ENCODE assay signal across 24 cellular contexts in the genomic region with DNA sequence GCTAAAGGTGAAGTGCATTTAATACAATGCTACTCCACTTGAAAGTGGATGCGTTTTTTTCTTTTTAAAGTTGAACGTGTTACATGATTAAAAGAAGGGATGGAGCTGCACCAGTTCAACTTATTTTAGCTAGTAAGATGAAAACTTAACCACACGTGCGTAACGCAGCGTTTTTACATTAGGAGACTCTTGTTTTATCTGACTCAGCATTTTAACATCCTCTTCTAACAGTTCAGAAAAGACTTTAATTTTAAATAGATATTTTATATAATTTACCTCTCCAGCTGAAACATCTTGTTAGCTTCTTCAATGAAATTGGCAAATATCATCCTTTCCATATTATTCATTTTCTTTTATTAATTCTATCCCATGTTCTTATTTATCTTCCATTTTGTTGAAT. TPM values are rescaled to one million over a fixed set of nuclear protein-coding genes. Genes with fewer than 3 reads are reported as not detected.
DNase-seq lines count a peak whose midpoint lies in the region; ATAC-seq, FAIRE-seq and TF ChIP-seq lines count a peak whose summit lies in the region.
"Had no signal": no experiment of that assay in that cellular context is flagged by ENCODE, and none has a peak within 500 bp of the region (broad histone marks: within the 10 kb centered on the region; RNA-seq: fewer than 3 reads in every experiment).

No MANE protein-coding gene starts in this region.

- H3K79me1 ChIP-seq in IMR-90 (ENCODE audit: low read depth in 1 of 2, low read length in 2 of 2), result no peaks in the 10 kb centered on the region

- no peak overlapping the region for H3K27ac Mint-ChIP-seq in activated CD4-positive, alpha-beta T cell treated with anti-CD3 and anti-CD28 coated beads, Interleukin-2, amount 10 ng/mL, durations not matched to agents 24 days and 14 days
- H3K27ac Mint-ChIP-seq: CD4-positive, alpha-beta T cell; CD8-positive, alpha-beta memory T cell had no signal

- no peak overlapping the region for H3K9ac ChIP-seq in IMR-90 (ENCODE audit: low read depth, low read length)
- H3K9ac ChIP-seq: BLaER1 treated with 17β-estradiol and CSF1 and Interleukin-3, amounts not matched to agents 10 nM and 100 nM had no signal

- no peak overlapping the region for H4K5ac ChIP-seq in IMR-90 (ENCODE audit: low read depth, low read length)

- H3K4ac ChIP-seq in IMR-90 (ENCODE audit: low read depth, low read length), result no peak overlapping the region

- no peak overlapping the region for H2BK120ac ChIP-seq in IMR-90 (ENCODE audit: low read depth, low read length)

- H3K27me3 ChIP-seq in IMR-90 (ENCODE audit: control insufficient read depth, insufficient read depth, low read length) (no peaks in the 10 kb centered on the region), osteoblast (ENCODE audit: insufficient read depth, low read length) (no peaks in the 10 kb centered on the region)
- H3K27me3 ChIP-seq in effector memory CD4-positive, alpha-beta T cell (replicated peaks; ENCODE audit: control insufficient read depth, insufficient read depth, low read length, poor library complexity, severe bottlenecking), result no peaks in the 10 kb centered on the region
- H3K27me3 ChIP-seq: BE2C; BLaER1 treated with 17β-estradiol and CSF1 and Interleukin-3, amounts not matched to agents 10 nM and 100 nM had no signal

- no peaks in the 10 kb centered on the region for H3K27me3 Mint-ChIP-seq in activated CD4-positive, alpha-beta T cell treated with anti-CD3 and anti-CD28 coated beads, Interleukin-2, amount 10 ng/mL, durations not matched to agents 24 days and 14 days
- H3K27me3 Mint-ChIP-seq: CD4-positive, alpha-beta T cell; CD8-positive, alpha-beta memory T cell had no signal

- H3K27ac ChIP-seq in A549, result no peak overlapping the region
- H3K27ac ChIP-seq in IMR-90 (ENCODE audit: insufficient read depth, low read length), result no peak overlapping the region
- no peak overlapping the region for H3K27ac ChIP-seq in osteoblast (ENCODE audit: low read depth, low read length)
- H3K27ac ChIP-seq in effector memory CD4-positive, alpha-beta T cell (ENCODE audit: insufficient read depth, low read length, poor library complexity, severe bottlenecking), result no peak overlapping the region
- H3K27ac ChIP-seq: 22Rv1; BLaER1 treated with 17β-estradiol and CSF1 and Interleukin-3, amounts not matched to agents 10 nM and 100 nM had no signal

- intact Hi-C loops in activated CD4-positive, alpha-beta T cell treated with anti-CD3 and anti-CD28 coated beads, Interleukin-2, amount 10 ng/mL, durations not matched to agents 24 days and 14 days (cut with micrococcal nuclease), result no loop called here
- intact Hi-C loops in IMR-90 (cut with micrococcal nuclease) (no loop called here), left colon (cut with DNase I, micrococcal nuclease) (no loop called here)

- H3K18ac ChIP-seq in IMR-90 (ENCODE audit: low read depth, low read length), result no peak overlapping the region

- CTCF ChIA-PET in A549 (lab: Yijun Ruan, JAX), result no interaction called here
- CTCF ChIA-PET in IMR-90 (lab: Yijun Ruan, JAX), result interaction anchor here (0.6 kb wide), 2 partner anchors 11 to 271 kb away, joined by 3 to 4 read pairs; no protein-coding TSS in a partner anchor

- no peak overlapping the region for H2AK9ac ChIP-seq in IMR-90 (replicated peaks; ENCODE audit: low read depth, low read length, poor library complexity)

- H2BK20ac ChIP-seq in IMR-90 (ENCODE audit: low read depth, low read length), result no peak overlapping the region

- no peak for FAIRE-seq in A549 (lab: Jason Lieb, UNC)
- FAIRE-seq: GM12878, GM19239 had no signal

- dilution Hi-C loops in IMR-90 (cut with HindIII; ENCODE audit: low sequenced_read_pairs, unreplicated experiment), result no loop called here

- H3K9me3 ChIP-seq in A549, result no peaks in the 10 kb centered on the region
- H3K9me3 ChIP-seq in IMR-90 (ENCODE audit: control insufficient read depth, insufficient read depth, low read length), result 0 out of 2 replicates have a peak, but pooled peaks cover 1% of the 10 kb centered on the region
- no peaks in the 10 kb centered on the region for H3K9me3 ChIP-seq in osteoblast (ENCODE audit: low read depth, low read length)
- H3K9me3 ChIP-seq in effector memory CD4-positive, alpha-beta T cell (ENCODE audit: control insufficient read depth, low read length), result no peaks in the 10 kb centered on the region
- H3K9me3 ChIP-seq: BE2C; BLaER1 treated with 17β-estradiol and CSF1 and Interleukin-3, amounts not matched to agents 10 nM and 100 nM had no signal

- H4K8ac ChIP-seq in IMR-90 (ENCODE audit: low read depth in 2 of 2, low read length in 2 of 2), result no peak overlapping the region

- TF ChIP-seq EP300 in A549 (IDR thresholded peaks at IDR 0.05), result no peak

- H2AK5ac ChIP-seq in IMR-90 (ENCODE audit: low read depth, low read length), result no peak overlapping the region

- no peaks in the 10 kb centered on the region for H3K9me3 Mint-ChIP-seq in activated CD4-positive, alpha-beta T cell treated with anti-CD3 and anti-CD28 coated beads, Interleukin-2, amount 10 ng/mL, durations not matched to agents 24 days and 14 days
- H3K9me3 Mint-ChIP-seq: CD14-positive monocyte; CD4-positive, alpha-beta T cell had no signal

- no peaks in the 10 kb centered on the region for H3K9me1 ChIP-seq in IMR-90 (ENCODE audit: insufficient read depth, low read length)

- H3K23ac ChIP-seq in IMR-90 (ENCODE audit: low read depth, low read length), result no peak overlapping the region

- no peaks in the 10 kb centered on the region for H3K4me1 ChIP-seq in A549
- H3K4me1 ChIP-seq in IMR-90 (ENCODE audit: control insufficient read depth, insufficient read depth, low read length), result no peaks in the 10 kb centered on the region
- H3K4me1 ChIP-seq in osteoblast (ENCODE audit: insufficient read depth, low read length), result no peaks in the 10 kb centered on the region
- H3K4me1 ChIP-seq in effector memory CD4-positive, alpha-beta T cell (ENCODE audit: control insufficient read depth, insufficient read depth, low read length, poor library complexity, severe bottlenecking), result no peaks in the 10 kb centered on the region
- H3K4me1 ChIP-seq: BE2C; BLaER1 treated with 17β-estradiol and CSF1 and Interleukin-3, amounts not matched to agents 10 nM and 100 nM had no signal

- no peak overlapping the region for H3K4me3 Mint-ChIP-seq in activated CD4-positive, alpha-beta T cell treated with anti-CD3 and anti-CD28 coated beads, Interleukin-2, amount 10 ng/mL, durations not matched to agents 24 days and 14 days
- H3K4me3 Mint-ChIP-seq: CD14-positive monocyte; CD4-positive, alpha-beta T cell; CD8-positive, alpha-beta memory T cell had no signal

- no peak overlapping the region for H3K14ac ChIP-seq in IMR-90 (replicated peaks; ENCODE audit: low read depth, low read length)

- H4K20me1 ChIP-seq in IMR-90 (ENCODE audit: insufficient read depth, low read length), result no peaks in the 10 kb centered on the region
- H4K20me1 ChIP-seq in osteoblast (ENCODE audit: insufficient read depth, low read length), result no peaks in the 10 kb centered on the region
- H4K20me1 ChIP-seq: BLaER1 treated with 17β-estradiol and CSF1 and Interleukin-3, amounts not matched to agents 10 nM and 100 nM had no signal

- ATAC-seq in A549, result no peak
- ATAC-seq in IMR-90 (ENCODE audit: low read depth), result no peak
- no peak for ATAC-seq in left colon
- ATAC-seq: GM12878 had no signal

- H3K4me3 ChIP-seq in A549 (no peak overlapping the region), IMR-90 (ENCODE audit: insufficient read depth, low read depth, low read length) (no peak overlapping the region), osteoblast (ENCODE audit: insufficient read depth, low read length) (no peak overlapping the region)
- H3K4me3 ChIP-seq in effector memory CD4-positive, alpha-beta T cell (ENCODE audit: insufficient read depth, low read depth, low read length, poor library complexity, severe bottlenecking), result no peak overlapping the region
- H3K4me3 ChIP-seq: BLaER1 treated with 17β-estradiol and CSF1 and Interleukin-3, amounts not matched to agents 10 nM and 100 nM; GM12878 had no signal

- H3K56ac ChIP-seq in IMR-90 (ENCODE audit: extremely low read depth, insufficient read depth, low read length), result no peak overlapping the region

- TF ChIP-seq POLR2A in A549 (IDR thresholded peaks at IDR 0.05; ENCODE audit: low read length), result no peak
- TF ChIP-seq POLR2A in IMR-90 (IDR thresholded peaks at IDR 0.05; ENCODE audit: low read depth, low read length), result no peak

- WGBS in A549 (ENCODE audit: missing lambda C conversion rate), result 96% methylated on average over 6 of the region's 6 CpGs
- WGBS in IMR-90 (ENCODE audit: extremely low coverage in 2 of 2, insufficient read length in 1 of 2), 2 experiments, result no CpG with 5 or more reads among the region's 6 CpGs

- TF ChIP-seq CTCF in A549 (IDR thresholded peaks at IDR 0.05) (no peak), IMR-90 (conservative IDR thresholded peaks at IDR 0.05; ENCODE audit: low read depth, low read length) (no peak), osteoblast (IDR thresholded peaks at IDR 0.05; ENCODE audit: extremely low read depth, low read depth, low read length) (no peak)

- POLR2A ChIA-PET in A549 (lab: Yijun Ruan, JAX), result no interaction called here
- POLR2A ChIA-PET in IMR-90 (lab: Charles Lee; ENCODE audit: unreplicated experiment), result no interaction called here

- no peak overlapping the region for H3K4me2 ChIP-seq in A549
- no peak overlapping the region for H3K4me2 ChIP-seq in IMR-90 (ENCODE audit: low read depth, low read length)
- no peak overlapping the region for H3K4me2 ChIP-seq in osteoblast (ENCODE audit: insufficient read depth, low read length)
- H3K4me2 ChIP-seq: BLaER1 treated with 17β-estradiol and CSF1 and Interleukin-3, amounts not matched to agents 10 nM and 100 nM had no signal

- H3K4me1 Mint-ChIP-seq in activated CD4-positive, alpha-beta T cell treated with anti-CD3 and anti-CD28 coated beads, Interleukin-2, amount 10 ng/mL, durations not matched to agents 24 days and 14 days, result peaks cover 7% of the 10 kb centered on the region
- H3K4me1 Mint-ChIP-seq: CD14-positive monocyte had no signal

- no peak overlapping the region for H2BK5ac ChIP-seq in IMR-90 (ENCODE audit: low read depth, low read length, poor library complexity, severe bottlenecking)

- BruUV-seq in IMR-90 (replicated peaks; lab: Mats Ljungman, UMichigan), result no TSS peak

- DNase-seq in activated CD4-positive, alpha-beta T cell treated with anti-CD3 and anti-CD28 coated beads, Interleukin-2, amount 10 ng/mL, durations not matched to agents 24 days and 14 days, result peak; percentile 33
- no peak for DNase-seq in activated CD4-positive, alpha-beta T cell treated with anti-CD3 and anti-CD28 coated beads for 48 hours
- DNase-seq in A549 (ENCODE audit: low read depth in 1 of 2, low spot score in 1 of 2) (no peak), IMR-90 (no peak), osteoblast (ENCODE audit: insufficient read length, low spot score, missing footprints) (no peak), left colon (no peak)
- DNase-seq in effector memory CD4-positive, alpha-beta T cell, result no peak
- DNase-seq: ACHN; AML-193; BE2C; CD4-positive, alpha-beta T cell; CD8-positive, alpha-beta memory T cell; DMS 273 treated with DMSO at 0.1 percent for 48 hours; DMS79; EL; GDM1; GOT3; H7; HCEC 1CT had no signal

- peaks cover 35% of the 10 kb centered on the region for H3K36me3 Mint-ChIP-seq in activated CD4-positive, alpha-beta T cell treated with anti-CD3 and anti-CD28 coated beads, Interleukin-2, amount 10 ng/mL, durations not matched to agents 24 days and 14 days (ENCODE audit: low read depth)
- H3K36me3 Mint-ChIP-seq: CD8-positive, alpha-beta memory T cell had no signal

- no peak overlapping the region for H2AFZ ChIP-seq in IMR-90 (replicated peaks; ENCODE audit: low read length, poor library complexity)
- H2AFZ ChIP-seq in osteoblast (ENCODE audit: low read length), result peak overlapping the region; percentile 51

- H4K91ac ChIP-seq in IMR-90 (ENCODE audit: insufficient read depth, low read depth, low read length), result no peak overlapping the region

- H3K79me2 ChIP-seq in osteoblast (ENCODE audit: insufficient read depth, low read length), result no peaks in the 10 kb centered on the region

- in situ Hi-C loops in IMR-90 (cut with MboI; ENCODE audit: low sequenced_read_pairs), result no loop called here

- H3K36me3 ChIP-seq in IMR-90 (ENCODE audit: control insufficient read depth, insufficient read depth, low read length) (peaks cover 3% of the 10 kb centered on the region; the same call in 1 of the 2 replicates), osteoblast (ENCODE audit: insufficient read depth, low read length) (peaks cover 3% of the 10 kb centered on the region)
- H3K36me3 ChIP-seq in effector memory CD4-positive, alpha-beta T cell (ENCODE audit: control insufficient read depth, insufficient read depth, low read length), result no peaks in the 10 kb centered on the region

- no peak overlapping the region for H2BK15ac ChIP-seq in IMR-90 (ENCODE audit: low read depth, low read length)

- TF ChIP-seq RAD21 in A549 (conservative IDR thresholded peaks at IDR 0.05 in 1 of 2, IDR thresholded peaks at IDR 0.05 in 1 of 2), result no peak
- no peak for TF ChIP-seq RAD21 in IMR-90 (IDR thresholded peaks at IDR 0.05; ENCODE audit: low read length)

RNA-seq across cellular contexts. Expression of a gene that starts 33.4 kb away (rescaled TPM):
- total RNA-seq in activated CD4-positive, alpha-beta T cell treated with anti-CD3 and anti-CD28 coated beads, Interleukin-2, amount 10 ng/mL, durations not matched to agents 24 days and 14 days, result 60.9 and 63.5 TPM in 2 replicates
- polyA plus RNA-seq in A549 (2011; rRNA removed), result 22.1 and 33.1 TPM in 2 replicates
- polyA plus RNA-seq in A549 (2012; cell fraction: cytosol; rRNA removed), result 12.0 and 12.1 TPM in 2 replicates
- polyA plus RNA-seq in A549 (2012; cell fraction: nucleus; rRNA removed), result 9.9 and 13.2 TPM in 2 replicates
- polyA plus RNA-seq in A549 (2017; fragmentation: RNase III; extraction: RNeasy Plus Mini Kit Qiagen cat#74134 plus additional on column Dnase treatment), result 19.7 to 25.9 TPM (median 23.0 TPM) in 3 replicates
- polyA minus RNA-seq in A549 (2011; rRNA and poly(A)+ RNA removed), result 20.1 and 21.5 TPM in 2 replicates
- total RNA-seq in IMR-90 (2012; rRNA removed), result 12.9 and 18.9 TPM in 2 replicates
- 3.9 and 5.1 TPM in 2 replicates for polyA plus RNA-seq in IMR-90 (2012; rRNA removed)
- polyA plus RNA-seq in IMR-90 (2012; cell fraction: cytosol; rRNA removed), result 1.7 and 2.8 TPM in 2 replicates
- polyA plus RNA-seq in IMR-90 (2012; cell fraction: nucleus; rRNA removed; ENCODE audit: low replicate concordance), result 1.7 and 4.0 TPM in 2 replicates
- 1.8 and 6.2 TPM in 2 replicates for total RNA-seq in osteoblast
- total RNA-seq in left colon, result 1 to 10 TPM; 1.4 to 4.7 TPM
